ENCODE assay signal across 21 cellular contexts in the genomic region with DNA sequence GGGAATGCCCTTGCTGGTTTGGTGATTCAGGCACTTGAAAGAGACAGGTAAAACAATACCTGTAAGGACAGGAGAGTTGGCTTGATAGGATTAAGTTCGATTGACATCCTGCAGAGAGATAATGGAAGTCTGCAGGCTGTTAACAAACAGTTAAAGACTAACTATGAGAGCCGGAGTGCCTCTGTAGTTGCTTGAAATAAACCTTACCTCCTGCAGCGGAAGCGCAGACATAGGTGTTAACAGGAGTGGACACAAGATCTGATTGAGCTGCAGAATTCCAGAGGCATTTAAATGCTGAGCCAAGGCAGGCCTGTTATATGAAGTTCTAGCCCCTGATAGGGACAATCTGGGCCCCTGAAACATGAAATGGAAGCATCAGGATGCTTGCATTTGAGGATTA.
"Had no signal": no experiment of that assay in that cellular context is flagged by ENCODE, and none has a peak within 500 bp of the region (broad histone marks: within the 10 kb centered on the region; RNA-seq: fewer than 3 reads in every experiment).

No MANE protein-coding gene starts in this region.

- H3K36me3 ChIP-seq: neutrophil, pancreas, right lobe of liver, sigmoid colon, stomach, thoracic aorta, thyroid gland, tibial nerve, upper lobe of left lung, vagina had no signal

- H3K27ac ChIP-seq: neutrophil, pancreas, psoas muscle, right lobe of liver, sigmoid colon, stomach, thoracic aorta, thyroid gland, tibial nerve, upper lobe of left lung, vagina had no signal

- H3K4me1 ChIP-seq: pancreas, psoas muscle, right lobe of liver, sigmoid colon, stomach, thyroid gland, tibial nerve, upper lobe of left lung, vagina had no signal

- H3K27me3 ChIP-seq: neutrophil, right lobe of liver, sigmoid colon, stomach, thyroid gland, upper lobe of left lung, vagina had no signal

- DNase-seq: nephron progenitor cell; nucleus accumbens; pancreas; psoas muscle; right lobe of liver; sigmoid colon; small intestine; stimulated activated CD4-positive, alpha-beta T cell treated with anti-CD3 and anti-CD28 coated beads, Interleukin-15, amount 100 ng/mL, for 24 hours; stimulated activated CD4-positive, alpha-beta T cell treated with anti-CD3 and anti-CD28 coated beads, Interleukin-2, amount 100 ng/mL, for 24 hours; stimulated activated CD4-positive, alpha-beta T cell treated with anti-CD3 and anti-CD28 coated beads, Interleukin-2, amount 100 ng/mL, for 48 hours; stimulated activated CD4-positive, alpha-beta T cell treated with anti-CD3 and anti-CD28 coated beads, Interleukin-4, amount 100 ng/mL, for 24 hours; stimulated activated naive B cell treated with anti-CD40 and anti-IgM and Interleukin-4, amounts not matched to agents 10 μg/mL and 1 μg/mL and 100 μg/mL, for 72 hours; stimulated activated naive CD4-positive, alpha-beta T cell treated with Interleukin-2 at 50 U/mL for 16 hours; stomach; thyroid gland; trophoblast cell; upper lobe of left lung had no signal

- H3K9me3 ChIP-seq: neutrophil, pancreas, psoas muscle, right lobe of liver, sigmoid colon, stomach, thoracic aorta, thyroid gland, tibial nerve, upper lobe of left lung, vagina had no signal

- H3K4me3 ChIP-seq: pancreas, psoas muscle, right lobe of liver, sigmoid colon, stomach, thoracic aorta, thyroid gland, tibial nerve, upper lobe of left lung, vagina had no signal
